2 cellular contexts compared by ENCODE assay signal in the genomic region with DNA sequence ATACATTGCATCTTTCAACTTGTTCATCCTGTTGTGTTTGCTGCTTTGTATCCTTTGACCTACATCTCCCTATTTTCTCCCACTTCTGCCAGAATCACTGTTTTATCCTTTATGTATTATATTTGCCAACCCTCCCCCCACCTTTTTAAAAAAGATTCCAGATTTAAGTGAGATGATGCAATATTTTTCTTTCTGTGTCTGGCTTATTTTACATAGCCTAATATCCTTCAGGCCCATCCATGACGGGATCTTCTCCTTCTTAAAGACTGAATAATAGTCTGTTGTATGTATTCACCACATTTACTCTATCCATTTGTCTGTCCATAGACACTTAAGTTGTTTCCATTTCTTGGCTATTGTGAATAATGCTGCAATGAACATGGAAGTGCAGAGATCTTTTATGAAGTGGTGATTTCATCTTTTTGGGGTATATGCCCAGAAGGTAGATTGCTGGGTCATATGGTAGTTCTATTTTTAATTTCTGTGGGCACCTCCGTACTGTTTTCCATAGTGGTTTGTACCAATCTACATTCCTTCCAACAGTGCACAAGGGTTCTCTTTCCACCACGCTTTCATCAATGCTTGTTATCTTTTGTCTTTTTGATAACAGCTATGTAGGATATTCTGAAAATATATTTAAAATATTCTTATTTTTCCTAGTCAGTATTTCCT.
TF ChIP-seq lines count a peak whose summit lies in the region.

No MANE protein-coding gene starts in this region.

TF ChIP-seq in HEK293, 187 proteins besides CTCF, POLR2A, EP300 and RAD21:
- peak; percentile 43; the same call in 1 of the 2 replicates for TF ChIP-seq ZNF664 (tag by site-specific recombination; IDR thresholded peaks at IDR 0.05)
- TF ChIP-seq ZBTB8A (tag by site-specific recombination; IDR thresholded peaks at IDR 0.05): no peak
TF ChIP-seq in HEK293: peak in this region for 1.

TF ChIP-seq in H1, 55 proteins besides CTCF, POLR2A, EP300 and RAD21:
- TF ChIP-seq CEBPB (IDR thresholded peaks at IDR 0.05; ENCODE audit: low read depth, low read length): peak; percentile 39; the same call in 1 of the 2 replicates
- no peak for TF ChIP-seq BRCA1 (IDR thresholded peaks at IDR 0.05; ENCODE audit: low read depth, low read length)
